33 cellular contexts compared by ENCODE assay signal in the genomic region with DNA sequence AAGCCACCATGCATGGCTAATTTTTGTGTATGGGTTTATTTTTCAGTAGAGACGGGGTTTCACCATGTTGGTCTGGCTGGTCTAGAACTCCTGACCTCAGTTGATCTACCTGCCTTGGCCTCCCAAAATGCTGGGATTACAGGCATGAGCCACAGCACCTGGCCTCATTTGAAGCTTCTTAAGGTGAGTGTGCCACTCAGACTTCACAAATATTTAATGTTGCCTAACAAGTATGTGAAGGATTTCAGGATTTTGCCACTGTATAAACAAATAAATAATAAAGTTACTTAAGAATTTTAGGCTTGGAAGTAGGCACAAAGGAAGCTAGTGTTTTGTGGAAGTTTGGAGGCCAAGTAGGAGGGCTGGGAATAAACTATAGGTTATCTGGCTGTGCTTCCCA.
"Had no signal": no experiment of that assay in that cellular context is flagged by ENCODE, and none has a peak within 500 bp of the region (broad histone marks: within the 10 kb centered on the region; RNA-seq: fewer than 3 reads in every experiment).

No MANE protein-coding gene starts in this region.

- H3K27ac ChIP-seq: adrenal gland, body of pancreas, brain microvascular endothelial cell, breast epithelium, VCaP had no signal

- DNase-seq: activated B cell treated with CpG ODN at 0.5 μM for 24 hours; activated CD4-positive, alpha-beta memory T cell treated with anti-CD3 and anti-CD28 coated beads for 36 hours; activated CD4-positive, alpha-beta T cell treated with anti-CD3 and anti-CD28 coated beads for 4 hours; activated CD4-positive, alpha-beta T cell treated with anti-CD3 and anti-CD28 coated beads, Interleukin-2, amount 10 ng/mL, durations not matched to agents 24 days and 14 days; activated CD4-positive, alpha-beta T cell treated with anti-CD3 and anti-CD28 coated beads, Interleukin-2, amount 50 U/mL, for 1 hour; activated CD4-positive, alpha-beta T cell treated with anti-CD3 and anti-CD28 coated beads, Interleukin-2, amount 50 U/mL, for 4 hours; activated CD4-positive, CD25-positive, alpha-beta regulatory T cell treated with anti-CD3 and anti-CD28 coated beads, Interleukin-2, amount 50 U/mL, for 72 hours; activated CD8-positive, alpha-beta memory T cell treated with anti-CD3 and anti-CD28 coated beads, Interleukin-2, amount 50 U/mL, for 4 hours; activated CD8-positive, alpha-beta T cell treated with anti-CD3 and anti-CD28 coated beads for 36 hours; activated effector memory CD4-positive, alpha-beta T cell treated with anti-CD3 and anti-CD28 coated beads, Interleukin-2, amount 50 U/mL, for 16 hours; activated gamma-delta T cell treated with Interleukin-2 at 50 U/mL for 16 hours; activated naive CD4-positive, alpha-beta T cell; activated naive CD4-positive, alpha-beta T cell treated with anti-CD3 and anti-CD28 coated beads for 36 hours; activated naive CD4-positive, alpha-beta T cell treated with anti-CD3 and anti-CD28 coated beads, Interleukin-2, amount 50 U/mL, for 16 hours; activated naive CD8-positive, alpha-beta T cell treated with anti-CD3 and anti-CD28 coated beads for 36 hours; activated T-cell treated with anti-CD3 and anti-CD28 coated beads for 4 hours; activated T-cell treated with anti-CD3 and anti-CD28 coated beads, Interleukin-2, amount 50 U/mL, for 1 hour; activated T-cell treated with anti-CD3 and anti-CD28 coated beads, Interleukin-2, amount 50 U/mL, for 4 hours; activated T-cell treated with anti-CD3 and anti-CD28 coated beads, Interleukin-2, amount 50 U/mL, for 72 hours; adrenal gland; amniotic stem cell; aorta; body of pancreas; brain microvascular endothelial cell; caudate nucleus; SW 1271; T-helper 1 cell; T-helper 2 cell; T-helper 9 cell had no signal

- H3K9me3 ChIP-seq: adrenal gland, body of pancreas, breast epithelium had no signal

- H3K4me1 ChIP-seq: adrenal gland, body of pancreas, breast epithelium had no signal

- H3K4me3 ChIP-seq: adrenal gland, body of pancreas, breast epithelium had no signal

- ATAC-seq: activated CD8-positive, alpha-beta T cell treated with anti-CD3 and anti-CD28 coated beads for 36 hours; activated naive CD4-positive, alpha-beta T cell treated with anti-CD3 and anti-CD28 coated beads, Interleukin-2, amount 50 U/mL, for 72 hours; activated T-cell treated with anti-CD3 and anti-CD28 coated beads, Interleukin-2, amount 50 U/mL, for 4 hours; activated T-cell treated with anti-CD3 and anti-CD28 coated beads, Interleukin-2, amount 50 U/mL, for 72 hours; activated T-helper 17 cell treated with anti-CD3 and anti-CD28 coated beads, Interleukin-2, amount 50 U/mL, for 72 hours; body of pancreas had no signal

- H3K36me3 ChIP-seq: adrenal gland, brain microvascular endothelial cell, breast epithelium had no signal

- H3K27me3 ChIP-seq: body of pancreas, brain microvascular endothelial cell had no signal
